9 cellular contexts compared by ENCODE assay signal in the genomic region with DNA sequence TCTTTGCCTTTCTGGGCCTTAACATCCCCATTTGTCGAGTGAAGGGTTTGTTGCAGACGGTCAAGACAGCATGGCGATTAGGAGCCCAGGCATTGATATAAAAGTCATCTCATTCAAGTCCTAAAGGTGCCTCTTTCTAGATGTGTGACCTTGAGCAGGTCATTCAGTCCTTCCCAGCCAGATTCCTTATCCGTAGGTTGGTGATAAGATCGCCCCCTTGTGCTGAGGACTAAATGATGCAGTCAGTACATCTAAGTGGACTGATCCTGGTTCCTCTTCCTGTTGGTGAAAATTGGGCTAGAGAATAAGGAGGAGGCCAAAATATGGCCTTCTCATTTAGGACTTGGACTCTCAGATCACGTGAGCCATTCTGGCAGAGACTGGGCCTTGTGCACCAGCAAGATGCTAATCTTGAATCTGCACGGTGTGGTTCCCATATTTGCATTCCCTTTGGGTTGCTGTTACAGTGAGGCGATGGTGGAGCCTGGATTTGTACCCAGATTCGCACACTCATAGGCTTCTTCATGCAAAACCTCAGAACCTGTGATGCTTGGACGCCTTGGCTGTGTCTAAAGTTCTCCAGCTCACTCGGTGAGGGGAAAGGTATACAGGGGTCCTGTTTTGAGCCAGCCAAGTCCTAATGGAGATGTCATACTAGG.
DNase-seq lines count a peak whose midpoint lies in the region; ATAC-seq and TF ChIP-seq lines count a peak whose summit lies in the region.
"Had no signal": no experiment of that assay in that cellular context is flagged by ENCODE, and none has a peak within 500 bp of the region (broad histone marks: within the 10 kb centered on the region; RNA-seq: fewer than 3 reads in every experiment).

No MANE protein-coding gene starts in this region.

- H3K36me3 ChIP-seq in Panc1 (ENCODE audit: control insufficient read depth, insufficient read depth, low read length) = no peaks in the 10 kb centered on the region

- no peak overlapping the region for H2AFZ ChIP-seq in H9 (ENCODE audit: low read length)

- H3K18ac ChIP-seq in H9 (ENCODE audit: insufficient read length, low read depth, low read length) = no peak overlapping the region

- BruUV-seq in Panc1 (replicated peaks; lab: Mats Ljungman, UMichigan) = no TSS peak

- no peak overlapping the region for H2BK5ac ChIP-seq in H9 (ENCODE audit: insufficient read length, low read length)

- in situ Hi-C loops in Panc1 (cut with HindIII; ENCODE audit: low pct_unique_long_range_greater_than_20kb, low sequenced_read_pairs) = no loop called here

- peak; percentile 16 for DNase-seq in Daoy (ENCODE audit: low read depth)
- peak; percentile 51 for DNase-seq in H9
- DNase-seq in Panc1 (ENCODE audit: low read depth, low spot score) = no peak
- DNase-seq in kidney tubule cell (ENCODE audit: low spot score) = peak; percentile 10
- DNase-seq in stimulated activated CD4-positive, alpha-beta T cell treated with anti-CD3 and anti-CD28 coated beads, Interleukin-4, amount 100 ng/mL, for 1 hour = no peak
- no peak for DNase-seq in NCI-H2029 (lab: John Stamatoyannopoulos, UW)
- DNase-seq: activated CD8-positive, alpha-beta memory T cell treated with anti-CD3 and anti-CD28 coated beads for 24 hours; foreskin melanocyte had no signal

- peaks cover 6 to 10% of the 10 kb centered on the region in 2 experiments for H3K4me1 Mint-ChIP-seq in H9

- no peak overlapping the region for H3K14ac ChIP-seq in H9 (ENCODE audit: insufficient read depth, low read length)

- TF ChIP-seq CTCF in H9 (conservative IDR thresholded peaks at IDR 0.05) = peak; percentile 74
- peak; percentile 36 for TF ChIP-seq CTCF in Panc1 (IDR thresholded peaks at IDR 0.05)

- no peaks in the 10 kb centered on the region for H3K79me1 ChIP-seq in H9 (ENCODE audit: insufficient read depth, low read depth, low read length, poor library complexity, severe bottlenecking)

- H3K27me3 ChIP-seq in H9 (ENCODE audit: insufficient read depth, low read length) (no peaks in the 10 kb centered on the region), Panc1 (ENCODE audit: control insufficient read depth, insufficient read depth, low read length) (no peaks in the 10 kb centered on the region)

- no peak overlapping the region for H3K9ac ChIP-seq in H9 (ENCODE audit: extremely low read depth, insufficient read length, low read length)

- no peak overlapping the region for H3T11ph ChIP-seq in H9 (ENCODE audit: low read length)

- no CpG with 5 or more reads among the region's 11 CpGs for WGBS in H9 (ENCODE audit: extremely low coverage, insufficient read length, low lambda C conversion rate)

- no peak overlapping the region for H2BK120ac ChIP-seq in H9 (ENCODE audit: low read depth, low read length, poor library complexity, severe bottlenecking)

- H4K8ac ChIP-seq in H9 (replicated peaks; ENCODE audit: insufficient read length, low read depth, low read length) = no peak overlapping the region

- CTCF ChIA-PET in Panc1 (lab: Charles Lee) = no interaction called here

- peaks cover 8% of the 10 kb centered on the region for H3K27me3 Mint-ChIP-seq in H9 (ENCODE audit: low read depth)

- H4K5ac ChIP-seq in H9 (ENCODE audit: insufficient read length, low read depth, low read length) = no peak overlapping the region

- H3K56ac ChIP-seq in H9 (ENCODE audit: insufficient read length, low read depth, low read length) = no peak overlapping the region

- H4K91ac ChIP-seq in H9 (ENCODE audit: insufficient read length, low read depth, low read length) = no peak overlapping the region

- no peak for ATAC-seq in Panc1
- no peak for ATAC-seq in HG03280 (IDR thresholded peaks at IDR 0.05; ENCODE audit: unreplicated experiment)

- H3K9me3 ChIP-seq in H9 (ENCODE audit: control insufficient read depth, low read depth, low read length) (no peaks in the 10 kb centered on the region), Panc1 (ENCODE audit: control insufficient read depth, insufficient read depth, low read depth, low read length) (no peaks in the 10 kb centered on the region)

- H3K27ac Mint-ChIP-seq in H9 = no peak overlapping the region

- H3K4me1 ChIP-seq in H9 (ENCODE audit: insufficient read depth, low read length) (0 out of 2 replicates have a peak, but pooled peaks cover 2% of the 10 kb centered on the region), Panc1 (ENCODE audit: control insufficient read depth, insufficient read depth, low read length) (no peaks in the 10 kb centered on the region)

- no peaks in the 10 kb centered on the region for H3K23me2 ChIP-seq in H9 (ENCODE audit: insufficient read length, low read depth, low read length, poor library complexity, severe bottlenecking)

- POLR2A ChIA-PET in Panc1 (lab: Charles Lee) = no interaction called here

- H2AK5ac ChIP-seq in H9 (ENCODE audit: insufficient read length, low read length) = no peak overlapping the region

- no peak overlapping the region for H3K23ac ChIP-seq in H9 (ENCODE audit: insufficient read length, low read depth, low read length)

- no peak overlapping the region for H3K4me2 ChIP-seq in H9 (ENCODE audit: insufficient read depth, insufficient read length, low read length)

- H2BK12ac ChIP-seq in H9 (ENCODE audit: insufficient read length, low read depth, low read length) = no peak overlapping the region

- H3K79me2 ChIP-seq in H9 (ENCODE audit: insufficient read depth, low read length) = no peaks in the 10 kb centered on the region

- H2BK15ac ChIP-seq in H9 (ENCODE audit: low read depth, low read length) = no peak overlapping the region

- H3K36me3 Mint-ChIP-seq in H9 (ENCODE audit: insufficient read depth in 1 of 3, low read depth in 3 of 3) = no peaks in the 10 kb centered on the region

- H3K9me3 Mint-ChIP-seq in H9 = no peaks in the 10 kb centered on the region

- no peak overlapping the region for H2BK20ac ChIP-seq in H9 (ENCODE audit: low read depth, low read length, poor library complexity, severe bottlenecking)

- H4K20me1 ChIP-seq in H9 (ENCODE audit: control insufficient read depth, insufficient read depth, insufficient read length) = no peaks in the 10 kb centered on the region

- H3K27ac ChIP-seq in H9 (ENCODE audit: insufficient read length, low read depth, low read length) (no peak overlapping the region), Panc1 (ENCODE audit: low read length) (no peak overlapping the region)

- H3K4me3 Mint-ChIP-seq in H9 = no peak overlapping the region

- intact Hi-C loops in Panc1 (cut with micrococcal nuclease; ENCODE audit: unreplicated experiment) = no loop called here

- H3K4ac ChIP-seq in H9 (ENCODE audit: low read depth, low read length) = no peak overlapping the region

- H3K4me3 ChIP-seq in Panc1 (ENCODE audit: low read depth in 2 of 2, low read length in 2 of 2) = no peak overlapping the region

Comparison
In these comparisons a context has a peak if more than half of its experiments do, and no peak if none do; other contexts are left out.
1. DNase-seq: peak in Daoy (single experiment), H9 (single experiment) and kidney tubule cell (single experiment); none in Panc1 (single experiment), stimulated activated CD4-positive, alpha-beta T cell treated with anti-CD3 and anti-CD28 coated beads, Interleukin-4, amount 100 ng/mL, for 1 hour (single experiment) and NCI-H2029 (single experiment).